ENCODE assay signal across 8 cellular contexts in genomic region chr9:85743290-85744128, GRCh38. TPM values are rescaled to one million over a fixed set of nuclear protein-coding genes. Genes with fewer than 3 reads are reported as not detected.
DNase-seq lines count a peak whose midpoint lies in the region; ATAC-seq and TF ChIP-seq lines count a peak whose summit lies in the region.

No MANE protein-coding gene starts in this region.

- no peaks in the 10 kb centered on the region for H3K9me3 Mint-ChIP-seq in MCF 10A (ENCODE audit: unreplicated experiment)

- H3K27me3 ChIP-seq in breast epithelium = no peaks in the 10 kb centered on the region
- H3K27me3 ChIP-seq in Panc1 (ENCODE audit: control insufficient read depth, insufficient read depth, low read length) = no peaks in the 10 kb centered on the region
- no peaks in the 10 kb centered on the region for H3K27me3 ChIP-seq in sigmoid colon

- 22 to 54% methylated on average over 14 of the region's 14 CpGs for WGBS in sigmoid colon, 2 donors

- H3K36me3 Mint-ChIP-seq in MCF 10A (ENCODE audit: insufficient read depth, unreplicated experiment) = peaks cover 6% of the 10 kb centered on the region

- intact Hi-C loops in MCF 10A (cut with micrococcal nuclease) = loop anchor here (2.0 kb wide), 1 partner anchor 45 kb away; no protein-coding TSS in a partner anchor
- intact Hi-C loops in breast epithelium (cut with DNase I; ENCODE audit: low total_unique reads) = no loop called here
- intact Hi-C loops in Panc1 (cut with micrococcal nuclease; ENCODE audit: unreplicated experiment) = no loop called here
- intact Hi-C loops in sigmoid colon (cut with DNase I) = loop anchor here (2.0 to 5.0 kb wide), 2 partner anchors 64 to 197 kb away; partner anchors contain the start of gene NAA35

- in situ Hi-C loops in Panc1 (cut with HindIII; ENCODE audit: low pct_unique_long_range_greater_than_20kb, low sequenced_read_pairs) = no loop called here

- no peak for TF ChIP-seq POLR2A in breast epithelium (IDR thresholded peaks at IDR 0.05)
- no peak for TF ChIP-seq POLR2A in sigmoid colon (IDR thresholded peaks at IDR 0.05)

- H3K9me3 ChIP-seq in breast epithelium (no peaks in the 10 kb centered on the region), Panc1 (ENCODE audit: control insufficient read depth, insufficient read depth, low read depth, low read length) (no peaks in the 10 kb centered on the region), sigmoid colon (no peaks in the 10 kb centered on the region)

- H3K4me1 ChIP-seq in breast epithelium (no peaks in the 10 kb centered on the region), Panc1 (ENCODE audit: control insufficient read depth, insufficient read depth, low read length) (peaks cover 10% of the 10 kb centered on the region), sigmoid colon (peaks cover 0 to 19% (median 10%) of the 10 kb centered on the region in 4 donors)

- BruUV-seq in MCF 10A (replicated peaks; lab: Mats Ljungman, UMichigan) = no TSS peak
- BruUV-seq in Panc1 (replicated peaks; lab: Mats Ljungman, UMichigan) = no TSS peak

- H3K4me1 Mint-ChIP-seq in MCF 10A (ENCODE audit: insufficient read depth, unreplicated experiment) = peaks cover 15% of the 10 kb centered on the region

- peak overlapping the region; percentile 96 for H3K27ac Mint-ChIP-seq in MCF 10A (ENCODE audit: low read depth, unreplicated experiment)

- POLR2A ChIA-PET in MCF 10A (lab: Yijun Ruan, JAX) = interaction anchor here (0.6 to 1.2 kb wide), 3 partner anchors 9 to 1441 kb away, joined by 3 to 5 read pairs (median 3); partner anchors contain the start of gene ISCA1
- POLR2A ChIA-PET in Panc1 (lab: Charles Lee) = no interaction called here

- H3K36me3 ChIP-seq in breast epithelium = no peaks in the 10 kb centered on the region
- H3K36me3 ChIP-seq in Panc1 (ENCODE audit: control insufficient read depth, insufficient read depth, low read length) = no peaks in the 10 kb centered on the region
- H3K36me3 ChIP-seq in sigmoid colon = no peaks in the 10 kb centered on the region

- H3K27me3 Mint-ChIP-seq in MCF 10A (ENCODE audit: insufficient read depth, unreplicated experiment) = peaks cover 26% of the 10 kb centered on the region

- no peak overlapping the region for H3K4me3 ChIP-seq in breast epithelium
- H3K4me3 ChIP-seq in Panc1 (ENCODE audit: low read depth in 2 of 2, low read length in 2 of 2) = peak overlapping the region in 1 of 2 experiments; percentile 40; a peak in 2 of 4 replicates
- no peak overlapping the region for H3K4me3 ChIP-seq in epithelial cell of esophagus (ENCODE audit: low read length)
- no peak overlapping the region for H3K4me3 ChIP-seq in sigmoid colon

- CTCF ChIA-PET in MCF 10A (lab: Yijun Ruan, JAX) = interaction anchor here (0.6 to 1.2 kb wide), 2 partner anchors 36 to 554 kb away, joined by 4 read pairs; no protein-coding TSS in a partner anchor
- CTCF ChIA-PET in Panc1 (lab: Charles Lee) = no interaction called here

- no peak for TF ChIP-seq EP300 in sigmoid colon (IDR thresholded peaks at IDR 0.05)

- ATAC-seq in Panc1 (no peak), HG03457 (IDR thresholded peaks at IDR 0.05; ENCODE audit: unreplicated experiment) (no peak)

- H3K27ac ChIP-seq in breast epithelium (no peak overlapping the region), Panc1 (ENCODE audit: low read length) (no peak overlapping the region), sigmoid colon (no peak overlapping the region)

- TF ChIP-seq CTCF in MCF 10A (IDR thresholded peaks at IDR 0.05; ENCODE audit: unreplicated experiment) (no peak), breast epithelium (IDR thresholded peaks at IDR 0.05) (no peak), Panc1 (IDR thresholded peaks at IDR 0.05) (no peak), epithelial cell of esophagus (IDR thresholded peaks at IDR 0.05; ENCODE audit: insufficient read depth, low read depth, low read length, missing control alignments) (no peak), sigmoid colon (IDR thresholded peaks at IDR 0.05) (no peak)

- peak overlapping the region; percentile 83 for H3K4me3 Mint-ChIP-seq in MCF 10A (ENCODE audit: unreplicated experiment)

- DNase-seq in MCF 10A (ENCODE audit: unreplicated experiment) = peak; percentile 75
- no peak for DNase-seq in breast epithelium (ENCODE audit: low spot score in 2 of 2)
- DNase-seq in Panc1 (ENCODE audit: low read depth, low spot score) = peak; percentile 60
- DNase-seq in epithelial cell of esophagus (ENCODE audit: low read depth) = peak; percentile 86
- DNase-seq in sigmoid colon = peak; percentile 67
- DNase-seq in occipital lobe (lab: John Stamatoyannopoulos, UW) = no peak
- no peak for DNase-seq in DMS114 treated with DMSO at 0.1 percent for 48 hours (lab: John Stamatoyannopoulos, UW; ENCODE audit: unreplicated experiment)

RNA-seq across cellular contexts. Expression of gene AGTPBP1, which starts 1.8 kb away (rescaled TPM):
- total RNA-seq in MCF 10A (2022) (27.2 and 30.8 TPM in 2 replicates), breast epithelium (10 to 100 TPM; 20.0 to 25.0 (median 21.8) TPM), Panc1 (2021; ENCODE audit: unreplicated experiment) (11.6 TPM), sigmoid colon (10 to 100 TPM; 17.1 to 24.7 (median 19.3) TPM), occipital lobe (473 TPM)
- 3.0 TPM for polyA plus RNA-seq in Panc1 (2012; ENCODE audit: insufficient read length)
- 1 to 10 TPM; 3.6 to 5.5 (median 3.7) TPM for polyA plus RNA-seq in sigmoid colon

Comparison
In these comparisons a context has a peak if more than half of its experiments do, and no peak if none do; other contexts are left out.
1. DNase-seq: peak in MCF 10A (single experiment), Panc1 (single experiment), epithelial cell of esophagus (single experiment) and sigmoid colon (single experiment); none in breast epithelium (0 of 2), occipital lobe (single experiment) and DMS114 treated with DMSO at 0.1 percent for 48 hours (single experiment).
2. intact Hi-C loops: an anchor here in MCF 10A (2.0 kb wide) and sigmoid colon (2.0 to 5.0 kb wide); none called in breast epithelium and Panc1.
3. RNA of gene AGTPBP1, which starts 1.8 kb away (total RNA-seq): 473 TPM in occipital lobe (single experiment); 27.2 to 30.8 TPM in MCF 10A, 20.0 to 25.0 TPM in breast epithelium, 17.1 to 24.7 TPM in sigmoid colon and 11.6 TPM in Panc1 (single experiment); every median in the first group is over 10 times any median in the second.